Comparison of ENCODE assay signal across 1 cellular context in genomic region chr12:6752931-6753771, GRCh38.
A peak's percentile ranks its signal among the peaks of the same experiment; 100 is the strongest.
TF ChIP-seq lines count a peak whose summit lies in the region.

Gene MLF2, minus strand, starts transcription at chr12:6753141. Its CDS starts 807 bp downstream, at chr12:6752334.

TF ChIP-seq in SK-N-SH, 30 proteins besides CTCF, POLR2A, EP300 and RAD21 (continued from another document):
- 0 out of 2 replicates have a peak, but pooled peaks have one; percentile 21 for TF ChIP-seq ZBTB33 (IDR thresholded peaks at IDR 0.05; ENCODE audit: borderline replicate concordance, low read depth)
- TF ChIP-seq, protein P1, sequence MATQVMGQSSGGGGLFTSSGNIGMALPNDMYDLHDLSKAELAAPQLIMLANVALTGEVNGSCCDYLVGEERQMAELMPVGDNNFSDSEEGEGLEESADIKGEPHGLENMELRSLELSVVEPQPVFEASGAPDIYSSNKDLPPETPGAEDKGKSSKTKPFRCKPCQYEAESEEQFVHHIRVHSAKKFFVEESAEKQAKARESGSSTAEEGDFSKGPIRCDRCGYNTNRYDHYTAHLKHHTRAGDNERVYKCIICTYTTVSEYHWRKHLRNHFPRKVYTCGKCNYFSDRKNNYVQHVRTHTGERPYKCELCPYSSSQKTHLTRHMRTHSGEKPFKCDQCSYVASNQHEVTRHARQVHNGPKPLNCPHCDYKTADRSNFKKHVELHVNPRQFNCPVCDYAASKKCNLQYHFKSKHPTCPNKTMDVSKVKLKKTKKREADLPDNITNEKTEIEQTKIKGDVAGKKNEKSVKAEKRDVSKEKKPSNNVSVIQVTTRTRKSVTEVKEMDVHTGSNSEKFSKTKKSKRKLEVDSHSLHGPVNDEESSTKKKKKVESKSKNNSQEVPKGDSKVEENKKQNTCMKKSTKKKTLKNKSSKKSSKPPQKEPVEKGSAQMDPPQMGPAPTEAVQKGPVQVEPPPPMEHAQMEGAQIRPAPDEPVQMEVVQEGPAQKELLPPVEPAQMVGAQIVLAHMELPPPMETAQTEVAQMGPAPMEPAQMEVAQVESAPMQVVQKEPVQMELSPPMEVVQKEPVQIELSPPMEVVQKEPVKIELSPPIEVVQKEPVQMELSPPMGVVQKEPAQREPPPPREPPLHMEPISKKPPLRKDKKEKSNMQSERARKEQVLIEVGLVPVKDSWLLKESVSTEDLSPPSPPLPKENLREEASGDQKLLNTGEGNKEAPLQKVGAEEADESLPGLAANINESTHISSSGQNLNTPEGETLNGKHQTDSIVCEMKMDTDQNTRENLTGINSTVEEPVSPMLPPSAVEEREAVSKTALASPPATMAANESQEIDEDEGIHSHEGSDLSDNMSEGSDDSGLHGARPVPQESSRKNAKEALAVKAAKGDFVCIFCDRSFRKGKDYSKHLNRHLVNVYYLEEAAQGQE (IDR thresholded peaks at IDR 0.05; ENCODE audit: low read depth, low read length) = 0 out of 2 replicates have a peak, but pooled peaks have one; percentile 43
- TF ChIP-seq MEF2A (IDR thresholded peaks at IDR 0.05; ENCODE audit: borderline replicate concordance, low read depth) = no peak
- peak; percentile 20; the same call in 1 of the 2 replicates for TF ChIP-seq TCF12 (IDR thresholded peaks at IDR 0.05)
